In the genomic region with DNA sequence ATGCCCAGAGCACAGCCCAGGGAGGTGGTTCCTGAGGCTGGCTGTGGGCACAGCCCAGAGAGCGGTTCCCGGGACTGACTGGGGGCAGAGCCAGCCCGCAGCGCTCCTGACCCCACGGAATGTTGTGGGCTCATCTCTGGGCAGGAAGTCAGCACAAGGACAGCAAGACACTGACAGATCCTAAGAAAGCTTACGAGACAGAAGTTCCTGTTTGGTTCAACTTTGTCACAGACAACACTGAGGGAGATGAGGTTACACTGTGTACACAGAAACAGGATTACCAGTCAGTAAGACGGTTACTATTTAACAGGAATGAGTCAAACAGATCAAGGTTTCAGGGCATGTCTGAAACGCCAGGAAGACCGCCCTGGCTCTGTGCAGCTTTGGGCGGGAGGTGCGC, we compare ENCODE assay signal across 7 cellular contexts. TPM values are rescaled to one million over a fixed set of nuclear protein-coding genes. Genes with fewer than 3 reads are reported as not detected.
DNase-seq lines count a peak whose midpoint lies in the region; ATAC-seq, FAIRE-seq and TF ChIP-seq lines count a peak whose summit lies in the region.
"Not testable (repeated sequence)": the region's sequence is repeated elsewhere in the genome, so short reads cannot be mapped to it uniquely, and the experiment has no call there.

No MANE protein-coding gene starts in this region.

- not testable (repeated sequence) for DNase-seq in RCC 7860 (ENCODE audit: low spot score); left lobe of liver (ENCODE audit: low spot score); lung (ENCODE audit: low spot score); gastrocnemius medialis

- H3K27ac ChIP-seq in lung (ENCODE audit: low read depth in 1 of 2, low read length in 1 of 2); gastrocnemius medialis: not testable (repeated sequence)

- not testable (repeated sequence) for H3K4me3 ChIP-seq in lung, gastrocnemius medialis

- WGBS in lung, 2 donors, result no CpG with 5 or more reads among the region's 11 CpGs

- H3K9me3 ChIP-seq in lung (ENCODE audit: control insufficient read depth in 2 of 2, insufficient read depth in 1 of 2, low read length in 1 of 2); gastrocnemius medialis: not testable (repeated sequence)

- not testable (repeated sequence) for H3K27me3 ChIP-seq in lung (ENCODE audit: control insufficient read depth, insufficient read depth); gastrocnemius medialis

- TF ChIP-seq CTCF in lung (IDR thresholded peaks at IDR 0.05; ENCODE audit: control extremely low read depth, extremely low read depth); gastrocnemius medialis (IDR thresholded peaks at IDR 0.05 in 4 of 5, conservative IDR thresholded peaks at IDR 0.05 in 1 of 5): not testable (repeated sequence)

- FAIRE-seq in RCC 7860 (lab: Jason Lieb, UNC), result peak; percentile 100

- TF ChIP-seq POLR2A in gastrocnemius medialis (IDR thresholded peaks at IDR 0.05), result not testable (repeated sequence)

- intact Hi-C loops in gastrocnemius medialis (cut with DNase I; ENCODE audit: low total_unique reads), result not testable (repeated sequence)

- peak; percentile 55 for ATAC-seq in GM19043 (IDR thresholded peaks at IDR 0.05; ENCODE audit: low read depth, unreplicated experiment)
- ATAC-seq in HG03354 (IDR thresholded peaks at IDR 0.05; ENCODE audit: poor library complexity, severe bottlenecking, unreplicated experiment), result peak; percentile 64
- ATAC-seq in esophagus mucosa, result peak; percentile 81
- ATAC-seq in left lobe of liver, result peak; percentile 86
- peak; percentile 24 for ATAC-seq in lung (ENCODE audit: insufficient read depth, low FRiP score)
- ATAC-seq in gastrocnemius medialis, result peak; percentile 94 to 96

- H3K36me3 ChIP-seq in lung (ENCODE audit: control insufficient read depth in 2 of 2, insufficient read depth in 2 of 2, low read length in 2 of 2); gastrocnemius medialis: not testable (repeated sequence)

- in situ Hi-C loops in gastrocnemius medialis (cut with MboI; ENCODE audit: low sequenced_read_pairs in 4 of 4), result not testable (repeated sequence)

- H3K4me1 ChIP-seq in lung (ENCODE audit: control insufficient read depth in 2 of 2, insufficient read depth in 2 of 2, low read length in 2 of 2); gastrocnemius medialis: not testable (repeated sequence)

RNA-seq across cellular contexts. Expression of a gene that starts 51.1 kb away (rescaled TPM):
- total RNA-seq in esophagus mucosa (37.7 TPM), left lobe of liver (7.8 TPM), lung (10 to 100 TPM; 18.0 to 31.3 TPM), gastrocnemius medialis (10 to 100 TPM; 13.6 to 23.8 (median 14.7) TPM)
- polyA plus RNA-seq in lung, result 10 to 100 TPM; 17.1 to 31.8 TPM

Comparison
In these comparisons a context has a peak if more than half of its experiments do, and no peak if none do; other contexts are left out.
1. ATAC-seq: peak in every context shown above with its lines; median percentile 95 in gastrocnemius medialis; 86 in left lobe of liver; 81 in esophagus mucosa; 64 in HG03354; 55 in GM19043; 24 in lung.